30 cellular contexts compared by ENCODE assay signal in the genomic region with DNA sequence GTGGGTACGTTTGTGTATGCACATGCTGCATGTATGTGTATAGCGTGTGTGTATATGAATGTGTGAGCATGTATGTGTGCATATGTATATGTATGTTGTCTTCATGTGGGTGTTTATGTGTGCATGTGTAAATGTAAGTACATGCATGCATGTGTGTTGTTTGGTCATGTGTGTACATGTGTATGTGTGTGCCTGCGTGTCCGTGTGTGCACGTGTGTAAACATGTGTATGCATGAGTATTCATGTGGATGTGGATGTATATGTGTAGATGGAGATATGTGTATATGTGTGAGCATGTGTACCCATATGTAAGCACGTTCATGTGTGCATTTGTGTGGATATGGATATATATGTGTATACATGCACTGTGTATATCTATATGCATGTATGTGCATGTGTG. TPM values are rescaled to one million over a fixed set of nuclear protein-coding genes. Genes with fewer than 3 reads are reported as not detected.
"Had no signal": no experiment of that assay in that cellular context is flagged by ENCODE, and none has a peak within 500 bp of the region (broad histone marks: within the 10 kb centered on the region; RNA-seq: fewer than 3 reads in every experiment).

No MANE protein-coding gene starts in this region.

- H3K4me3 ChIP-seq: ascending aorta, breast epithelium, esophagus squamous epithelium, gastroesophageal sphincter had no signal

- H3K27ac Mint-ChIP-seq: activated CD4-positive, alpha-beta memory T cell treated with anti-CD3 and anti-CD28 coated beads for 36 hours; activated CD4-positive, alpha-beta T cell treated with anti-CD3 and anti-CD28 coated beads for 36 hours; activated CD4-positive, alpha-beta T cell treated with anti-CD3 and anti-CD28 coated beads, Interleukin-2, amount 10 ng/mL, durations not matched to agents 24 days and 14 days; activated CD8-positive, alpha-beta memory T cell treated with anti-CD3 and anti-CD28 coated beads, Interleukin-2, amount 10 ng/mL, durations not matched to agents 7 days and 5 days; activated CD8-positive, alpha-beta T cell treated with anti-CD3 and anti-CD28 coated beads, Interleukin-2, amount 10 ng/mL, durations not matched to agents 7 days and 5 days; activated naive CD4-positive, alpha-beta T cell treated with anti-CD3 and anti-CD28 coated beads, Interleukin-2, amount 10 ng/mL, durations not matched to agents 7 days and 5 days; activated naive CD4-positive, alpha-beta T cell treated with anti-CD3 and anti-CD28 coated beads, Interleukin-2, amount 50 U/mL, for 72 hours; activated naive CD8-positive, alpha-beta T cell treated with anti-CD3 and anti-CD28 coated beads, Interleukin-2, amount 10 ng/mL, durations not matched to agents 7 days and 5 days; activated T-cell treated with anti-CD3 and anti-CD28 coated beads, Interleukin-2, amount 50 U/mL, for 72 hours; T-helper 17 cell; T-helper 2 cell treated with Interferon-gamma antibody and Interleukin-4, amounts not matched to agents 5 μg/mL and 100 μg/mL, for 36 hours had no signal

- H3K4me1 ChIP-seq: ascending aorta, breast epithelium had no signal

- H3K9me3 Mint-ChIP-seq: activated CD4-positive, alpha-beta memory T cell treated with anti-CD3 and anti-CD28 coated beads for 36 hours; activated CD4-positive, alpha-beta T cell treated with anti-CD3 and anti-CD28 coated beads, Interleukin-2, amount 10 ng/mL, durations not matched to agents 24 days and 14 days; activated naive CD4-positive, alpha-beta T cell treated with anti-CD3 and anti-CD28 coated beads, Interleukin-2, amount 50 U/mL, for 72 hours; brain; T-helper 2 cell treated with Interferon-gamma antibody and Interleukin-4, amounts not matched to agents 5 μg/mL and 100 μg/mL, for 36 hours had no signal

- H3K4me3 Mint-ChIP-seq: activated CD4-positive, alpha-beta memory T cell treated with anti-CD3 and anti-CD28 coated beads for 36 hours; activated CD4-positive, alpha-beta T cell treated with anti-CD3 and anti-CD28 coated beads for 36 hours; activated CD4-positive, alpha-beta T cell treated with anti-CD3 and anti-CD28 coated beads, Interleukin-2, amount 10 ng/mL, durations not matched to agents 24 days and 14 days; activated CD8-positive, alpha-beta memory T cell treated with anti-CD3 and anti-CD28 coated beads, Interleukin-2, amount 10 ng/mL, durations not matched to agents 7 days and 5 days; activated CD8-positive, alpha-beta T cell treated with anti-CD3 and anti-CD28 coated beads, Interleukin-2, amount 10 ng/mL, durations not matched to agents 7 days and 5 days; activated naive CD4-positive, alpha-beta T cell treated with anti-CD3 and anti-CD28 coated beads, Interleukin-2, amount 10 ng/mL, durations not matched to agents 7 days and 5 days; activated naive CD8-positive, alpha-beta T cell treated with anti-CD3 and anti-CD28 coated beads, Interleukin-2, amount 10 ng/mL, durations not matched to agents 7 days and 5 days; activated T-cell treated with anti-CD3 and anti-CD28 coated beads, Interleukin-2, amount 50 U/mL, for 72 hours; T-helper 17 cell; T-helper 2 cell treated with Interferon-gamma antibody and Interleukin-4, amounts not matched to agents 5 μg/mL and 100 μg/mL, for 36 hours had no signal

- H3K36me3 Mint-ChIP-seq: activated CD4-positive, alpha-beta memory T cell treated with anti-CD3 and anti-CD28 coated beads for 36 hours; activated CD8-positive, alpha-beta memory T cell treated with anti-CD3 and anti-CD28 coated beads, Interleukin-2, amount 10 ng/mL, durations not matched to agents 7 days and 5 days; activated naive CD4-positive, alpha-beta T cell treated with anti-CD3 and anti-CD28 coated beads, Interleukin-2, amount 10 ng/mL, durations not matched to agents 7 days and 5 days; activated naive CD4-positive, alpha-beta T cell treated with anti-CD3 and anti-CD28 coated beads, Interleukin-2, amount 50 U/mL, for 72 hours; activated naive CD8-positive, alpha-beta T cell treated with anti-CD3 and anti-CD28 coated beads, Interleukin-2, amount 10 ng/mL, durations not matched to agents 7 days and 5 days; brain had no signal

- DNase-seq: activated CD4-positive, alpha-beta memory T cell treated with anti-CD3 and anti-CD28 coated beads for 36 hours; activated CD4-positive, alpha-beta T cell treated with anti-CD3 and anti-CD28 coated beads for 36 hours; activated CD4-positive, alpha-beta T cell treated with anti-CD3 and anti-CD28 coated beads, Interleukin-2, amount 10 ng/mL, durations not matched to agents 24 days and 14 days; activated CD4-positive, CD25-positive, alpha-beta regulatory T cell; activated CD8-positive, alpha-beta memory T cell treated with anti-CD3 and anti-CD28 coated beads, Interleukin-2, amount 10 ng/mL, durations not matched to agents 7 days and 5 days; activated CD8-positive, alpha-beta memory T cell treated with anti-CD3 and anti-CD28 coated beads, Interleukin-2, amount 50 U/mL, for 4 hours; activated CD8-positive, alpha-beta T cell treated with anti-CD3 and anti-CD28 coated beads, Interleukin-2, amount 10 ng/mL, durations not matched to agents 7 days and 5 days; activated gamma-delta T cell; activated naive CD4-positive, alpha-beta T cell; activated naive CD4-positive, alpha-beta T cell treated with anti-CD3 and anti-CD28 coated beads, Interleukin-2, amount 10 ng/mL, durations not matched to agents 7 days and 5 days; activated naive CD8-positive, alpha-beta T cell treated with anti-CD3 and anti-CD28 coated beads, Interleukin-2, amount 10 ng/mL, durations not matched to agents 7 days and 5 days; activated T-cell treated with anti-CD3 and anti-CD28 coated beads, Interleukin-2, amount 50 U/mL, for 1 hour; activated T-cell treated with anti-CD3 and anti-CD28 coated beads, Interleukin-2, amount 50 U/mL, for 72 hours; caudate nucleus; cortex of kidney; effector CD8-positive, alpha-beta T cell; esophagus squamous epithelium; foreskin melanocyte; T-helper 1 cell; T-helper 17 cell had no signal

- FAIRE-seq: colon, endometrium, endothelial cell of umbilical vein had no signal

- ATAC-seq: activated CD4-positive, alpha-beta T cell treated with anti-CD3 and anti-CD28 coated beads for 36 hours; activated CD8-positive, alpha-beta memory T cell treated with anti-CD3 and anti-CD28 coated beads, Interleukin-2, amount 10 ng/mL, durations not matched to agents 7 days and 5 days; activated CD8-positive, alpha-beta T cell treated with anti-CD3 and anti-CD28 coated beads, Interleukin-2, amount 10 ng/mL, durations not matched to agents 7 days and 5 days; activated naive CD4-positive, alpha-beta T cell treated with anti-CD3 and anti-CD28 coated beads, Interleukin-2, amount 50 U/mL, for 72 hours; activated T-cell treated with anti-CD3 and anti-CD28 coated beads, Interleukin-2, amount 50 U/mL, for 72 hours; gastroesophageal sphincter; T-helper 17 cell had no signal

- H3K36me3 ChIP-seq: ascending aorta, breast epithelium, esophagus squamous epithelium, gastroesophageal sphincter had no signal

- H3K27ac ChIP-seq: ascending aorta, breast epithelium, epithelial cell of prostate, esophagus squamous epithelium, gastroesophageal sphincter had no signal

- H3K27me3 ChIP-seq: ascending aorta had no signal

- H3K9me3 ChIP-seq: ascending aorta, breast epithelium, esophagus squamous epithelium, gastroesophageal sphincter had no signal

RNA-seq across cellular contexts. Expression of gene CFAP46, which starts 5.5 kb away (rescaled TPM):
- total RNA-seq: activated CD4-positive, alpha-beta T cell treated with anti-CD3 and anti-CD28 coated beads, Interleukin-2, amount 10 ng/mL, durations not matched to agents 24 days and 14 days; activated CD8-positive, alpha-beta memory T cell treated with anti-CD3 and anti-CD28 coated beads, Interleukin-2, amount 10 ng/mL, durations not matched to agents 7 days and 5 days; activated CD8-positive, alpha-beta T cell treated with anti-CD3 and anti-CD28 coated beads, Interleukin-2, amount 10 ng/mL, durations not matched to agents 7 days and 5 days; activated naive CD8-positive, alpha-beta T cell treated with anti-CD3 and anti-CD28 coated beads, Interleukin-2, amount 10 ng/mL, durations not matched to agents 7 days and 5 days; ascending aorta; T-helper 17 cell had no signal
